Comparison of ENCODE assay signal across 8 cellular contexts in genomic region chr1:1435094-1435903, GRCh38. TPM values are rescaled to one million over a fixed set of nuclear protein-coding genes. Genes with fewer than 3 reads are reported as not detected.
DNase-seq lines count a peak whose midpoint lies in the region; ATAC-seq, FAIRE-seq and TF ChIP-seq lines count a peak whose summit lies in the region.

Gene VWA1 (plus strand): TSS chr1:1435690. CDS start chr1:1435749, 59 bp downstream.

- POLR2A ChIA-PET in CD8-positive, alpha-beta T cell (lab: Charles Lee): interaction anchor here (2.0 kb wide), 1 partner anchor 28 kb away, joined by 9 read pairs; the partner anchor contains the start of gene MRPL20

- peak within 1 kb of the TSS; percentile 64 for H3K4me3 Mint-ChIP-seq in CD8-positive, alpha-beta T cell

- FAIRE-seq in bronchial epithelial cell (lab: Jason Lieb, UNC): no peak

- H3K79me2 ChIP-seq in smooth muscle cell (ENCODE audit: low read depth) (peaks cover 16% of the 10 kb centered on the region), Karpas-422 (ENCODE audit: low read length) (no peaks in the 10 kb centered on the region)

- DNase-seq in CD8-positive, alpha-beta T cell: peak; percentile 24 to 69 (median 56)
- DNase-seq in HT-29 (ENCODE audit: low spot score): peak; percentile 72
- no peak for DNase-seq in bronchial epithelial cell (ENCODE audit: low read depth)
- DNase-seq in iPS-NIHi11 (ENCODE audit: low spot score): peak; percentile 95
- DNase-seq in smooth muscle cell (lab: John Stamatoyannopoulos, UW; ENCODE audit: unreplicated experiment): peak; percentile 51
- DNase-seq in Karpas-422: no peak

- H3K9me3 ChIP-seq in CD8-positive, alpha-beta T cell (ENCODE audit: low read length): no peaks in the 10 kb centered on the region
- H3K9me3 ChIP-seq in smooth muscle cell (replicated peaks; ENCODE audit: low read depth) (no peaks in the 10 kb centered on the region), Karpas-422 (ENCODE audit: low read length) (no peaks in the 10 kb centered on the region)

- H2AFZ ChIP-seq in smooth muscle cell (ENCODE audit: low read depth) (no peak within 1 kb of the TSS), Karpas-422 (ENCODE audit: low read length) (no peak within 1 kb of the TSS)

- H4K20me1 ChIP-seq in smooth muscle cell (ENCODE audit: low read depth): peaks cover 26% of the 10 kb centered on the region
- H4K20me1 ChIP-seq in Karpas-422 (ENCODE audit: insufficient read depth, low read depth, low read length): no peaks in the 10 kb centered on the region

- H3K36me3 Mint-ChIP-seq in CD8-positive, alpha-beta T cell: no peaks in the 10 kb centered on the region

- CTCF ChIA-PET in CD8-positive, alpha-beta T cell (lab: Charles Lee): no interaction called here

- peaks cover 23% of the 10 kb centered on the region for H3K4me1 ChIP-seq in CD8-positive, alpha-beta T cell (ENCODE audit: insufficient read depth, low read length)
- H3K4me1 ChIP-seq in smooth muscle cell (ENCODE audit: low read depth) (peaks cover 58% of the 10 kb centered on the region), Karpas-422 (ENCODE audit: low read length) (peaks cover 5% of the 10 kb centered on the region; the same call in 1 of the 2 replicates)

- H3K4me3 ChIP-seq in CD8-positive, alpha-beta T cell (ENCODE audit: low read depth, low read length): no peak within 1 kb of the TSS
- H3K4me3 ChIP-seq in WI38 (ENCODE audit: low read depth, low read length) (peak within 1 kb of the TSS; percentile 55), bronchial epithelial cell (ENCODE audit: low read depth, low read length) (peak within 1 kb of the TSS; percentile 61), smooth muscle cell (peak within 1 kb of the TSS; percentile 59), Karpas-422 (ENCODE audit: low read length) (no peak within 1 kb of the TSS)

- H3F3A ChIP-seq in smooth muscle cell (ENCODE audit: low read depth): peaks cover 18% of the 10 kb centered on the region

- no peak within 1 kb of the TSS for H3K27ac ChIP-seq in CD8-positive, alpha-beta T cell (ENCODE audit: low read depth, low read length)
- H3K27ac ChIP-seq in smooth muscle cell (ENCODE audit: low read depth) (peak within 1 kb of the TSS; percentile 89), Karpas-422 (ENCODE audit: low read length) (no peak within 1 kb of the TSS)

- H3K4me2 ChIP-seq in smooth muscle cell: peak within 1 kb of the TSS; percentile 97
- no peak within 1 kb of the TSS for H3K4me2 ChIP-seq in Karpas-422 (ENCODE audit: low read depth, low read length, poor library complexity, severe bottlenecking)

- H3K9me2 ChIP-seq in Karpas-422 (replicated peaks; ENCODE audit: insufficient read depth, low read length): no peaks in the 10 kb centered on the region

- peak within 1 kb of the TSS; percentile 62 for H3K9ac ChIP-seq in smooth muscle cell (ENCODE audit: low read depth)
- no peak within 1 kb of the TSS for H3K9ac ChIP-seq in Karpas-422 (ENCODE audit: low read length)

- TF ChIP-seq CTCF in CD8-positive, alpha-beta T cell (IDR thresholded peaks at IDR 0.05): no peak
- TF ChIP-seq CTCF in WI38 (IDR thresholded peaks at IDR 0.05; ENCODE audit: low read depth, low read length) (no peak), bronchial epithelial cell (IDR thresholded peaks at IDR 0.05; ENCODE audit: insufficient read depth, low read length, severe bottlenecking) (no peak), smooth muscle cell (IDR thresholded peaks at IDR 0.05; ENCODE audit: borderline replicate concordance, insufficient read depth, poor library complexity, severe bottlenecking) (no peak)

- peaks cover 8% of the 10 kb centered on the region for H3K4me1 Mint-ChIP-seq in CD8-positive, alpha-beta T cell (ENCODE audit: low read depth)

- peaks cover 23% of the 10 kb centered on the region for H3K27me3 Mint-ChIP-seq in CD8-positive, alpha-beta T cell (ENCODE audit: low read depth)

- intact Hi-C loops in CD8-positive, alpha-beta T cell (cut with DNase I, micrococcal nuclease): no loop called here

- 12% methylated on average over 53 of the region's 91 CpGs for WGBS in smooth muscle cell (ENCODE audit: low lambda C conversion rate)

- no peaks in the 10 kb centered on the region for H3K9me3 Mint-ChIP-seq in CD8-positive, alpha-beta T cell

- peaks cover 31% of the 10 kb centered on the region for H3K27me3 ChIP-seq in CD8-positive, alpha-beta T cell (ENCODE audit: insufficient read depth, low read length)
- H3K27me3 ChIP-seq in bronchial epithelial cell (ENCODE audit: control insufficient read depth, insufficient read depth, low read length) (no peaks in the 10 kb centered on the region), smooth muscle cell (ENCODE audit: low read depth) (no peaks in the 10 kb centered on the region), Karpas-422 (ENCODE audit: low read length) (no peaks in the 10 kb centered on the region)

- ATAC-seq in CD8-positive, alpha-beta T cell: peak; percentile 93
- ATAC-seq in GM21529 (IDR thresholded peaks at IDR 0.05; ENCODE audit: unreplicated experiment): no peak

- no peak within 1 kb of the TSS for H3K27ac Mint-ChIP-seq in CD8-positive, alpha-beta T cell

- H3K36me3 ChIP-seq in CD8-positive, alpha-beta T cell (ENCODE audit: insufficient read depth, low read length): no peaks in the 10 kb centered on the region
- H3K36me3 ChIP-seq in bronchial epithelial cell (ENCODE audit: control insufficient read depth, insufficient read depth, low read length) (no peaks in the 10 kb centered on the region), smooth muscle cell (ENCODE audit: low read depth) (no peaks in the 10 kb centered on the region), Karpas-422 (ENCODE audit: insufficient read depth, low read length) (no peaks in the 10 kb centered on the region)

RNA-seq across cellular contexts. Expression of gene VWA1, which starts in this region (rescaled TPM):
- not detected for total RNA-seq in CD8-positive, alpha-beta T cell
- 220 and 232 TPM in 2 replicates for total RNA-seq in HT-29 (2014; rRNA removed; shearing (Covaris generic))
- 5.0 and 7.9 TPM in 2 replicates for total RNA-seq in bronchial epithelial cell
- total RNA-seq in smooth muscle cell: 25.1 and 29.5 TPM in 2 replicates
- polyA plus RNA-seq in smooth muscle cell: 79.2 and 156 TPM in 2 replicates
- not detected in 2 replicates for total RNA-seq in Karpas-422 (2014; rRNA removed; shearing (Covaris generic); ENCODE audit: low replicate concordance)

Comparison
In these comparisons a context has a peak if more than half of its experiments do, and no peak if none do; other contexts are left out.
1. Peak in DNase-seq and ATAC-seq in CD8-positive, alpha-beta T cell; RNA of the gene not detected or under 1 TPM.
2. DNase-seq: peak in HT-29 (single experiment), iPS-NIHi11 (single experiment) and smooth muscle cell (single experiment); none in bronchial epithelial cell (single experiment) and Karpas-422 (single experiment).
3. H3K4me3 ChIP-seq: peak in WI38 (single experiment), bronchial epithelial cell (single experiment) and smooth muscle cell (single experiment); none in CD8-positive, alpha-beta T cell (single experiment) and Karpas-422 (single experiment).